In the genomic region with DNA sequence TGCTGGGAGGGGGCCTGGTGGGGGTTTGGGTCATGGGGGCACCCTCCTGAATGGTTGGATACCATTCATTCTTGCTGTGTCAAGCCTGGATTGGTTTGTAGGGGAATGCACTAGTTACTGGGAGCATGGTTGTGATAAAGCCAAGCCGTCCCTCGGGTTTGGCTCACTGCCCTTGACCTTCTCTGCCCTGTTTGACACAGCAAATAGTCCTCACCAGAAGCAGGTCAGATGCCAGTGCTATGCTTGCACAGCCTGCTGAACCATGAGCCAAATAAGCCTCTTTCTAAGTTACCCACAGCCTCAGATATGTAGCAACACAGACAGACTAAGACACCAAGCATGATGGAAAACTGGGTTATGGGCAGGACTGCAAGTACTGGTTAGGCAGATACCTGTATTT, we compare ENCODE assay signal across 1 cellular context.
TF ChIP-seq lines count a peak whose summit lies in the region.

No MANE protein-coding gene starts in this region.

TF ChIP-seq in HepG2, 621 proteins besides CTCF, POLR2A, EP300 and RAD21 (continued from another document and continues in another):
- TF ChIP-seq, protein P1, sequence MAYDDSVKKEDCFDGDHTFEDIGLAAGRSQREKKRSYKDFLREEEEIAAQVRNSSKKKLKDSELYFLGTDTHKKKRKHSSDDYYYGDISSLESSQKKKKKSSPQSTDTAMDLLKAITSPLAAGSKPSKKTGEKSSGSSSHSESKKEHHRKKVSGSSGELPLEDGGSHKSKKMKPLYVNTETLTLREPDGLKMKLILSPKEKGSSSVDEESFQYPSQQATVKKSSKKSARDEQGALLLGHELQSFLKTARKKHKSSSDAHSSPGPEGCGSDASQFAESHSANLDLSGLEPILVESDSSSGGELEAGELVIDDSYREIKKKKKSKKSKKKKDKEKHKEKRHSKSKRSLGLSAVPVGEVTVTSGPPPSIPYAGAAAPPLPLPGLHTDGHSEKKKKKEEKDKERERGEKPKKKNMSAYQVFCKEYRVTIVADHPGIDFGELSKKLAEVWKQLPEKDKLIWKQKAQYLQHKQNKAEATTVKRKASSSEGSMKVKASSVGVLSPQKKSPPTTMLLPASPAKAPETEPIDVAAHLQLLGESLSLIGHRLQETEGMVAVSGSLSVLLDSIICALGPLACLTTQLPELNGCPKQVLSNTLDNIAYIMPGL (CRISPR knock-in tag; IDR thresholded peaks at IDR 0.05; ENCODE audit: borderline replicate concordance in 1 of 2, low read depth in 1 of 2) = no peak
- TF ChIP-seq EZH2 (conservative IDR thresholded peaks at IDR 0.05; ENCODE audit: low read depth, low read length) (no peak), ZNF510 (CRISPR knock-in tag; IDR thresholded peaks at IDR 0.05; ENCODE audit: low read depth) (no peak), SUZ12 (IDR thresholded peaks at IDR 0.05; ENCODE audit: low read depth, low read length) (no peak), ZNF160 (CRISPR knock-in tag; IDR thresholded peaks at IDR 0.05) (no peak), ZNF788 (CRISPR knock-in tag; IDR thresholded peaks at IDR 0.05; ENCODE audit: borderline replicate concordance) (peak; percentile 65; the same call in 1 of the 2 replicates), ISX (CRISPR knock-in tag; conservative IDR thresholded peaks at IDR 0.05) (no peak), ARNT2 (CRISPR knock-in tag; IDR thresholded peaks at IDR 0.05; ENCODE audit: low read depth) (no peak), DNMT3B (CRISPR knock-in tag; conservative IDR thresholded peaks at IDR 0.05) (no peak), ZC3H4 (CRISPR knock-in tag; IDR thresholded peaks at IDR 0.05; ENCODE audit: borderline replicate concordance) (no peak), GATAD2A (CRISPR knock-in tag; IDR thresholded peaks at IDR 0.05) (peak; percentile 85), GZF1 (CRISPR knock-in tag; IDR thresholded peaks at IDR 0.05) (no peak), NR2F6 (IDR thresholded peaks at IDR 0.05) (peak; percentile 98), NR2F6 (CRISPR knock-in tag; IDR thresholded peaks at IDR 0.05) (peak; percentile 99), SIN3A (IDR thresholded peaks at IDR 0.05; ENCODE audit: borderline replicate concordance, low read depth, low read length) (no peak), SKI (IDR thresholded peaks at IDR 0.05; ENCODE audit: partially characterized antibody) (peak; percentile 80), KDM3A (CRISPR knock-in tag; IDR thresholded peaks at IDR 0.05; ENCODE audit: low read depth) (no peak; the same call in 1 of the 2 replicates), TBL1XR1 (IDR thresholded peaks at IDR 0.05; ENCODE audit: borderline replicate concordance, low read length, partially characterized antibody) (peak; percentile 70), STAT5B (CRISPR knock-in tag; IDR thresholded peaks at IDR 0.05) (no peak), ZNF724P (CRISPR knock-in tag; IDR thresholded peaks at IDR 0.05; ENCODE audit: borderline replicate concordance) (no peak), ZNF251 (CRISPR knock-in tag; IDR thresholded peaks at IDR 0.05) (no peak), ZNF83 (CRISPR knock-in tag; IDR thresholded peaks at IDR 0.05; ENCODE audit: borderline replicate concordance) (no peak), PAX8 (CRISPR knock-in tag; IDR thresholded peaks at IDR 0.05; ENCODE audit: borderline replicate concordance) (no peak)
- TF ChIP-seq, protein P2, sequence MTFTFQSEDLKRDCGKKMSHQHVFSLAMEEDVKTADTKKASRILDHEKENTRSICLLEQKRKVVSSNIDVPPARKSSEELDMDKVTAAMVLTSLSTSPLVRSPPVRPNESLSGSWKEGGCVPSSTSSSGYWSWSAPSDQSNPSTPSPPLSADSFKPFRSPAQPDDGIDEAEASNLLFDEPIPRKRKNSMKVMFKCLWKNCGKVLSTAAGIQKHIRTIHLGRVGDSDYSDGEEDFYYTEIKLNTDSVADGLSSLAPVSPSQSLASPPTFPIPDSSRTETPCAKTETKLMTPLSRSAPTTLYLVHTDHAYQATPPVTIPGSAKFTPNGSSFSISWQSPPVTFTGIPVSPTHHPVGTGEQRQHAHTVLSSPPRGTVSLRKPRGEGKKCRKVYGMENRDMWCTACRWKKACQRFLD (CRISPR knock-in tag; IDR thresholded peaks at IDR 0.05; ENCODE audit: borderline replicate concordance) = no peak
- TF ChIP-seq, protein P3, sequence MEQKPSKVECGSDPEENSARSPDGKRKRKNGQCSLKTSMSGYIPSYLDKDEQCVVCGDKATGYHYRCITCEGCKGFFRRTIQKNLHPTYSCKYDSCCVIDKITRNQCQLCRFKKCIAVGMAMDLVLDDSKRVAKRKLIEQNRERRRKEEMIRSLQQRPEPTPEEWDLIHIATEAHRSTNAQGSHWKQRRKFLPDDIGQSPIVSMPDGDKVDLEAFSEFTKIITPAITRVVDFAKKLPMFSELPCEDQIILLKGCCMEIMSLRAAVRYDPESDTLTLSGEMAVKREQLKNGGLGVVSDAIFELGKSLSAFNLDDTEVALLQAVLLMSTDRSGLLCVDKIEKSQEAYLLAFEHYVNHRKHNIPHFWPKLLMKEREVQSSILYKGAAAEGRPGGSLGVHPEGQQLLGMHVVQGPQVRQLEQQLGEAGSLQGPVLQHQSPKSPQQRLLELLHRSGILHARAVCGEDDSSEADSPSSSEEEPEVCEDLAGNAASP (CRISPR knock-in tag; IDR thresholded peaks at IDR 0.05; ENCODE audit: borderline replicate concordance) = peak; percentile 94
- TF ChIP-seq, protein P4, sequence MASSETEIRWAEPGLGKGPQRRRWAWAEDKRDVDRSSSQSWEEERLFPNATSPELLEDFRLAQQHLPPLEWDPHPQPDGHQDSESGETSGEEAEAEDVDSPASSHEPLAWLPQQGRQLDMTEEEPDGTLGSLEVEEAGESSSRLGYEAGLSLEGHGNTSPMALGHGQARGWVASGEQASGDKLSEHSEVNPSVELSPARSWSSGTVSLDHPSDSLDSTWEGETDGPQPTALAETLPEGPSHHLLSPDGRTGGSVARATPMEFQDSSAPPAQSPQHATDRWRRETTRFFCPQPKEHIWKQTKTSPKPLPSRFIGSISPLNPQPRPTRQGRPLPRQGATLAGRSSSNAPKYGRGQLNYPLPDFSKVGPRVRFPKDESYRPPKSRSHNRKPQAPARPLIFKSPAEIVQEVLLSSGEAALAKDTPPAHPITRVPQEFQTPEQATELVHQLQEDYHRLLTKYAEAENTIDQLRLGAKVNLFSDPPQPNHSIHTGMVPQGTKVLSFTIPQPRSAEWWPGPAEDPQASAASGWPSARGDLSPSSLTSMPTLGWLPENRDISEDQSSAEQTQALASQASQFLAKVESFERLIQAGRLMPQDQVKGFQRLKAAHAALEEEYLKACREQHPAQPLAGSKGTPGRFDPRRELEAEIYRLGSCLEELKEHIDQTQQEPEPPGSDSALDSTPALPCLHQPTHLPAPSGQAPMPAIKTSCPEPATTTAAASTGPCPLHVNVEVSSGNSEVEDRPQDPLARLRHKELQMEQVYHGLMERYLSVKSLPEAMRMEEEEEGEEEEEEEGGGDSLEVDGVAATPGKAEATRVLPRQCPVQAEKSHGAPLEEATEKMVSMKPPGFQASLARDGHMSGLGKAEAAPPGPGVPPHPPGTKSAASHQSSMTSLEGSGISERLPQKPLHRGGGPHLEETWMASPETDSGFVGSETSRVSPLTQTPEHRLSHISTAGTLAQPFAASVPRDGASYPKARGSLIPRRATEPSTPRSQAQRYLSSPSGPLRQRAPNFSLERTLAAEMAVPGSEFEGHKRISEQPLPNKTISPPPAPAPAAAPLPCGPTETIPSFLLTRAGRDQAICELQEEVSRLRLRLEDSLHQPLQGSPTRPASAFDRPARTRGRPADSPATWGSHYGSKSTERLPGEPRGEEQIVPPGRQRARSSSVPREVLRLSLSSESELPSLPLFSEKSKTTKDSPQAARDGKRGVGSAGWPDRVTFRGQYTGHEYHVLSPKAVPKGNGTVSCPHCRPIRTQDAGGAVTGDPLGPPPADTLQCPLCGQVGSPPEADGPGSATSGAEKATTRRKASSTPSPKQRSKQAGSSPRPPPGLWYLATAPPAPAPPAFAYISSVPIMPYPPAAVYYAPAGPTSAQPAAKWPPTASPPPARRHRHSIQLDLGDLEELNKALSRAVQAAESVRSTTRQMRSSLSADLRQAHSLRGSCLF (CRISPR knock-in tag; IDR thresholded peaks at IDR 0.05; ENCODE audit: borderline replicate concordance) = no peak
- TF ChIP-seq, protein P5, sequence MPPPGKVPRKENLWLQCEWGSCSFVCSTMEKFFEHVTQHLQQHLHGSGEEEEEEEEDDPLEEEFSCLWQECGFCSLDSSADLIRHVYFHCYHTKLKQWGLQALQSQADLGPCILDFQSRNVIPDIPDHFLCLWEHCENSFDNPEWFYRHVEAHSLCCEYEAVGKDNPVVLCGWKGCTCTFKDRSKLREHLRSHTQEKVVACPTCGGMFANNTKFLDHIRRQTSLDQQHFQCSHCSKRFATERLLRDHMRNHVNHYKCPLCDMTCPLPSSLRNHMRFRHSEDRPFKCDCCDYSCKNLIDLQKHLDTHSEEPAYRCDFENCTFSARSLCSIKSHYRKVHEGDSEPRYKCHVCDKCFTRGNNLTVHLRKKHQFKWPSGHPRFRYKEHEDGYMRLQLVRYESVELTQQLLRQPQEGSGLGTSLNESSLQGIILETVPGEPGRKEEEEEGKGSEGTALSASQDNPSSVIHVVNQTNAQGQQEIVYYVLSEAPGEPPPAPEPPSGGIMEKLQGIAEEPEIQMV (CRISPR knock-in tag; IDR thresholded peaks at IDR 0.05; ENCODE audit: low read depth) = 0 out of 2 replicates have a peak, but pooled peaks have one; percentile 45
- TF ChIP-seq, protein P6, sequence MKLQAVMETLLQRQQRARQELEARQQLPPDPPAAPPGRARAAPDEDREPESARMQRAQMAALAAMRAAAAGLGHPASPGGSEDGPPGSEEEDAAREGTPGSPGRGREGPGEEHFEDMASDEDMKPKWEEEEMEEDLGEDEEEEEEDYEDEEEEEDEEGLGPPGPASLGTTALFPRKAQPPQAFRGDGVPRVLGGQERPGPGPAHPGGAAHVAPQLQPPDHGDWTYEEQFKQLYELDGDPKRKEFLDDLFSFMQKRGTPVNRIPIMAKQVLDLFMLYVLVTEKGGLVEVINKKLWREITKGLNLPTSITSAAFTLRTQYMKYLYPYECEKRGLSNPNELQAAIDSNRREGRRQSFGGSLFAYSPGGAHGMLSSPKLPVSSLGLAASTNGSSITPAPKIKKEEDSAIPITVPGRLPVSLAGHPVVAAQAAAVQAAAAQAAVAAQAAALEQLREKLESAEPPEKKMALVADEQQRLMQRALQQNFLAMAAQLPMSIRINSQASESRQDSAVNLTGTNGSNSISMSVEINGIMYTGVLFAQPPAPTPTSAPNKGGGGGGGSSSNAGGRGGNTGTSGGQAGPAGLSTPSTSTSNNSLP (IDR thresholded peaks at IDR 0.05; ENCODE audit: low read depth, low read length) = no peak
- TF ChIP-seq, protein P7, sequence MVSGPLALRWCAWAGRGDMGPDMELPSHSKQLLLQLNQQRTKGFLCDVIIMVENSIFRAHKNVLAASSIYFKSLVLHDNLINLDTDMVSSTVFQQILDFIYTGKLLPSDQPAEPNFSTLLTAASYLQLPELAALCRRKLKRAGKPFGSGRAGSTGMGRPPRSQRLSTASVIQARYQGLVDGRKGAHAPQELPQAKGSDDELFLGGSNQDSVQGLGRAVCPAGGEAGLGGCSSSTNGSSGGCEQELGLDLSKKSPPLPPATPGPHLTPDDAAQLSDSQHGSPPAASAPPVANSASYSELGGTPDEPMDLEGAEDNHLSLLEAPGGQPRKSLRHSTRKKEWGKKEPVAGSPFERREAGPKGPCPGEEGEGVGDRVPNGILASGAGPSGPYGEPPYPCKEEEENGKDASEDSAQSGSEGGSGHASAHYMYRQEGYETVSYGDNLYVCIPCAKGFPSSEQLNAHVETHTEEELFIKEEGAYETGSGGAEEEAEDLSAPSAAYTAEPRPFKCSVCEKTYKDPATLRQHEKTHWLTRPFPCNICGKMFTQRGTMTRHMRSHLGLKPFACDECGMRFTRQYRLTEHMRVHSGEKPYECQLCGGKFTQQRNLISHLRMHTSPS (CRISPR knock-in tag; IDR thresholded peaks at IDR 0.05; ENCODE audit: low read depth) = peak; percentile 89
- TF ChIP-seq, protein P8, sequence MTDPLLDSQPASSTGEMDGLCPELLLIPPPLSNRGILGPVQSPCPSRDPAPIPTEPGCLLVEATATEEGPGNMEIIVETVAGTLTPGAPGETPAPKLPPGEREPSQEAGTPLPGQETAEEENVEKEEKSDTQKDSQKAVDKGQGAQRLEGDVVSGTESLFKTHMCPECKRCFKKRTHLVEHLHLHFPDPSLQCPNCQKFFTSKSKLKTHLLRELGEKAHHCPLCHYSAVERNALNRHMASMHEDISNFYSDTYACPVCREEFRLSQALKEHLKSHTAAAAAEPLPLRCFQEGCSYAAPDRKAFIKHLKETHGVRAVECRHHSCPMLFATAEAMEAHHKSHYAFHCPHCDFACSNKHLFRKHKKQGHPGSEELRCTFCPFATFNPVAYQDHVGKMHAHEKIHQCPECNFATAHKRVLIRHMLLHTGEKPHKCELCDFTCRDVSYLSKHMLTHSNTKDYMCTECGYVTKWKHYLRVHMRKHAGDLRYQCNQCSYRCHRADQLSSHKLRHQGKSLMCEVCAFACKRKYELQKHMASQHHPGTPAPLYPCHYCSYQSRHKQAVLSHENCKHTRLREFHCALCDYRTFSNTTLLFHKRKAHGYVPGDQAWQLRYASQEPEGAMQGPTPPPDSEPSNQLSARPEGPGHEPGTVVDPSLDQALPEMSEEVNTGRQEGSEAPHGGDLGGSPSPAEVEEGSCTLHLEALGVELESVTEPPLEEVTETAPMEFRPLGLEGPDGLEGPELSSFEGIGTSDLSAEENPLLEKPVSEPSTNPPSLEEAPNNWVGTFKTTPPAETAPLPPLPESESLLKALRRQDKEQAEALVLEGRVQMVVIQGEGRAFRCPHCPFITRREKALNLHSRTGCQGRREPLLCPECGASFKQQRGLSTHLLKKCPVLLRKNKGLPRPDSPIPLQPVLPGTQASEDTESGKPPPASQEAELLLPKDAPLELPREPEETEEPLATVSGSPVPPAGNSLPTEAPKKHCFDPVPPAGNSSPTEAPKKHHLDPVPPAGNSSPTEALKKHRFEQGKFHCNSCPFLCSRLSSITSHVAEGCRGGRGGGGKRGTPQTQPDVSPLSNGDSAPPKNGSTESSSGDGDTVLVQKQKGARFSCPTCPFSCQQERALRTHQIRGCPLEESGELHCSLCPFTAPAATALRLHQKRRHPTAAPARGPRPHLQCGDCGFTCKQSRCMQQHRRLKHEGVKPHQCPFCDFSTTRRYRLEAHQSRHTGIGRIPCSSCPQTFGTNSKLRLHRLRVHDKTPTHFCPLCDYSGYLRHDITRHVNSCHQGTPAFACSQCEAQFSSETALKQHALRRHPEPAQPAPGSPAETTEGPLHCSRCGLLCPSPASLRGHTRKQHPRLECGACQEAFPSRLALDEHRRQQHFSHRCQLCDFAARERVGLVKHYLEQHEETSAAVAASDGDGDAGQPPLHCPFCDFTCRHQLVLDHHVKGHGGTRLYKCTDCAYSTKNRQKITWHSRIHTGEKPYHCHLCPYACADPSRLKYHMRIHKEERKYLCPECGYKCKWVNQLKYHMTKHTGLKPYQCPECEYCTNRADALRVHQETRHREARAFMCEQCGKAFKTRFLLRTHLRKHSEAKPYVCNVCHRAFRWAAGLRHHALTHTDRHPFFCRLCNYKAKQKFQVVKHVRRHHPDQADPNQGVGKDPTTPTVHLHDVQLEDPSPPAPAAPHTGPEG (CRISPR knock-in tag; IDR thresholded peaks at IDR 0.05) = no peak
- TF ChIP-seq, protein P9, sequence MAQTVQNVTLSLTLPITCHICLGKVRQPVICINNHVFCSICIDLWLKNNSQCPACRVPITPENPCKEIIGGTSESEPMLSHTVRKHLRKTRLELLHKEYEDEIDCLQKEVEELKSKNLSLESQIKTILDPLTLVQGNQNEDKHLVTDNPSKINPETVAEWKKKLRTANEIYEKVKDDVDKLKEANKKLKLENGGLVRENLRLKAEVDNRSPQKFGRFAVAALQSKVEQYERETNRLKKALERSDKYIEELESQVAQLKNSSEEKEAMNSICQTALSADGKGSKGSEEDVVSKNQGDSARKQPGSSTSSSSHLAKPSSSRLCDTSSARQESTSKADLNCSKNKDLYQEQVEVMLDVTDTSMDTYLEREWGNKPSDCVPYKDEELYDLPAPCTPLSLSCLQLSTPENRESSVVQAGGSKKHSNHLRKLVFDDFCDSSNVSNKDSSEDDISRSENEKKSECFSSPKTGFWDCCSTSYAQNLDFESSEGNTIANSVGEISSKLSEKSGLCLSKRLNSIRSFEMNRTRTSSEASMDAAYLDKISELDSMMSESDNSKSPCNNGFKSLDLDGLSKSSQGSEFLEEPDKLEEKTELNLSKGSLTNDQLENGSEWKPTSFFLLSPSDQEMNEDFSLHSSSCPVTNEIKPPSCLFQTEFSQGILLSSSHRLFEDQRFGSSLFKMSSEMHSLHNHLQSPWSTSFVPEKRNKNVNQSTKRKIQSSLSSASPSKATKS (CRISPR knock-in tag; IDR thresholded peaks at IDR 0.05) = no peak
